Comparison of ENCODE assay signal across 1 cellular context in genomic region chr9:128276008-128276573, GRCh38.
TF ChIP-seq lines count a peak whose summit lies in the region.

SWI5 (plus strand) TSS chr9:128276276.

TF ChIP-seq in HepG2, 621 proteins besides CTCF, POLR2A, EP300 and RAD21 (continued from another document and continues in another):
- no peak for TF ChIP-seq ESRRA (CRISPR knock-in tag; IDR thresholded peaks at IDR 0.05; ENCODE audit: low read depth)
- no peak; the same call in 1 of the 2 replicates for TF ChIP-seq THAP9 (CRISPR knock-in tag; IDR thresholded peaks at IDR 0.05; ENCODE audit: borderline replicate concordance)
- peak; percentile 82 for TF ChIP-seq NFYC (CRISPR knock-in tag; IDR thresholded peaks at IDR 0.05)
- TF ChIP-seq TRIM24 (CRISPR knock-in tag; IDR thresholded peaks at IDR 0.05), result no peak
- TF ChIP-seq HDAC1 (CRISPR knock-in tag; IDR thresholded peaks at IDR 0.05), result peak; percentile 42; the same call in 1 of the 2 replicates
- TF ChIP-seq SETDB1 (CRISPR knock-in tag; IDR thresholded peaks at IDR 0.05; ENCODE audit: borderline replicate concordance), result no peak
- TF ChIP-seq ARNT (IDR thresholded peaks at IDR 0.05), result no peak
- TF ChIP-seq ZSCAN21 (CRISPR knock-in tag; IDR thresholded peaks at IDR 0.05; ENCODE audit: borderline replicate concordance), result peak; percentile 90
- TF ChIP-seq CBX5 (CRISPR knock-in tag; IDR thresholded peaks at IDR 0.05; ENCODE audit: borderline replicate concordance), result no peak
- peak; percentile 20; the same call in 1 of the 2 replicates for TF ChIP-seq PRDM10 (CRISPR knock-in tag; IDR thresholded peaks at IDR 0.05; ENCODE audit: low read depth)
- TF ChIP-seq TFAP4 (IDR thresholded peaks at IDR 0.05; ENCODE audit: borderline replicate concordance, low read depth), result peak; percentile 70; the same call in 1 of the 2 replicates
- no peak for TF ChIP-seq ZNF761 (CRISPR knock-in tag; conservative IDR thresholded peaks at IDR 0.05)
- TF ChIP-seq TAF15 (IDR thresholded peaks at IDR 0.05; ENCODE audit: low read depth, low read length, poor library complexity, severe bottlenecking), result peak; percentile 88
- TF ChIP-seq RXRB (CRISPR knock-in tag; IDR thresholded peaks at IDR 0.05; ENCODE audit: borderline replicate concordance), result 0 out of 2 replicates have a peak, but pooled peaks have one; percentile 24
- peak; percentile 55; the same call in 1 of the 2 replicates for TF ChIP-seq DZIP1 (CRISPR knock-in tag; IDR thresholded peaks at IDR 0.05)
- 0 out of 2 replicates have a peak, but pooled peaks have one; percentile 45 for TF ChIP-seq ZNF547 (CRISPR knock-in tag; IDR thresholded peaks at IDR 0.05)
- peak; percentile 86; the same call in 1 of the 2 replicates for TF ChIP-seq GLI4 (CRISPR knock-in tag; IDR thresholded peaks at IDR 0.05; ENCODE audit: borderline replicate concordance)
- TF ChIP-seq ZNF672 (CRISPR knock-in tag; IDR thresholded peaks at IDR 0.05), result no peak
- 0 out of 2 replicates have a peak, but pooled peaks have one; percentile 20 for TF ChIP-seq MTA1 (CRISPR knock-in tag; IDR thresholded peaks at IDR 0.05; ENCODE audit: borderline replicate concordance)
- TF ChIP-seq IKZF4 (CRISPR knock-in tag; IDR thresholded peaks at IDR 0.05; ENCODE audit: borderline replicate concordance, low read depth, not compliant biosample characterization), result peak; percentile 72
- peak; percentile 58; the same call in 1 of the 2 replicates for TF ChIP-seq ZFP91 (CRISPR knock-in tag; IDR thresholded peaks at IDR 0.05; ENCODE audit: borderline replicate concordance)
- TF ChIP-seq KAT2B (IDR thresholded peaks at IDR 0.05; ENCODE audit: borderline replicate concordance, low read depth, low read length), result no peak
- peak; percentile 52; the same call in 1 of the 2 replicates for TF ChIP-seq MXD4 (CRISPR knock-in tag; IDR thresholded peaks at IDR 0.05)
- no peak for TF ChIP-seq ZNF572 (CRISPR knock-in tag; IDR thresholded peaks at IDR 0.05)
- TF ChIP-seq ELF3 (CRISPR knock-in tag; IDR thresholded peaks at IDR 0.05), result 0 out of 2 replicates have a peak, but pooled peaks have one; percentile 13
- TF ChIP-seq ZBTB40 (IDR thresholded peaks at IDR 0.05), result no peak
- TF ChIP-seq ZBTB40 (CRISPR knock-in tag; IDR thresholded peaks at IDR 0.05), result no peak
- 0 out of 2 replicates have a peak, but pooled peaks have one; percentile 31 for TF ChIP-seq ZNF709 (CRISPR knock-in tag; IDR thresholded peaks at IDR 0.05)
- TF ChIP-seq ZNF33B (CRISPR knock-in tag; IDR thresholded peaks at IDR 0.05), result no peak
- TF ChIP-seq HOMEZ (CRISPR knock-in tag; IDR thresholded peaks at IDR 0.05; ENCODE audit: low read depth), result 0 out of 2 replicates have a peak, but pooled peaks have one; percentile 15
- TF ChIP-seq ZNF776 (CRISPR knock-in tag; IDR thresholded peaks at IDR 0.05), result peak; percentile 58; the same call in 1 of the 2 replicates
- TF ChIP-seq MTF1 (CRISPR knock-in tag; IDR thresholded peaks at IDR 0.05), result no peak
